Comparison of ENCODE assay signal across 9 cellular contexts in genomic region chr22:31954535-31955326, GRCh38. TPM values are rescaled to one million over a fixed set of nuclear protein-coding genes. Genes with fewer than 3 reads are reported as not detected.
DNase-seq lines count a peak whose midpoint lies in the region; ATAC-seq and TF ChIP-seq lines count a peak whose summit lies in the region.
"Had no signal": no experiment of that assay in that cellular context is flagged by ENCODE, and none has a peak within 500 bp of the region (broad histone marks: within the 10 kb centered on the region; RNA-seq: fewer than 3 reads in every experiment).

No MANE protein-coding gene starts in this region.

- H3K27me3 ChIP-seq in lower lobe of right lung (ENCODE audit: low read depth): no peaks in the 10 kb centered on the region
- no peaks in the 10 kb centered on the region for H3K27me3 ChIP-seq in tibial artery

- peaks cover 49% of the 10 kb centered on the region for H3K36me3 Mint-ChIP-seq in T-helper 1 cell treated with Interleukin-12 subunit alpha and Interleukin-12 subunit beta and Interleukin-4 antibody, amounts not matched to agents 30 μg/mL and 1 μg/mL, for 36 hours (ENCODE audit: low read depth)
- H3K36me3 Mint-ChIP-seq in dendritic cell treated with granulocyte-macrophage colony-stimulating factor and Interleukin-4, amounts not matched to agents 40 ng/mL and 50 ng/mL, for 4 days (ENCODE audit: low read depth): peaks cover 80% of the 10 kb centered on the region

- peak in 1 of 2 donors; percentile 25 for ATAC-seq in lower lobe of right lung
- ATAC-seq in HG03565 (IDR thresholded peaks at IDR 0.05; ENCODE audit: unreplicated experiment): no peak
- ATAC-seq in GM21515 (IDR thresholded peaks at IDR 0.05; ENCODE audit: unreplicated experiment): no peak

- H3K4me3 ChIP-seq in lower lobe of right lung (no peak overlapping the region), tibial artery (no peak overlapping the region)

- no peak overlapping the region for H3K4me3 Mint-ChIP-seq in T-helper 1 cell treated with Interleukin-12 subunit alpha and Interleukin-12 subunit beta and Interleukin-4 antibody, amounts not matched to agents 30 μg/mL and 1 μg/mL, for 36 hours
- no peak overlapping the region for H3K4me3 Mint-ChIP-seq in dendritic cell treated with granulocyte-macrophage colony-stimulating factor and Interleukin-4, amounts not matched to agents 40 ng/mL and 50 ng/mL, for 4 days

- no peaks in the 10 kb centered on the region for H3K9me3 Mint-ChIP-seq in T-helper 1 cell treated with Interleukin-12 subunit alpha and Interleukin-12 subunit beta and Interleukin-4 antibody, amounts not matched to agents 30 μg/mL and 1 μg/mL, for 36 hours
- no peaks in the 10 kb centered on the region for H3K9me3 Mint-ChIP-seq in dendritic cell treated with granulocyte-macrophage colony-stimulating factor and Interleukin-4, amounts not matched to agents 40 ng/mL and 50 ng/mL, for 4 days

- peaks cover 44% of the 10 kb centered on the region for H3K36me3 ChIP-seq in lower lobe of right lung
- H3K36me3 ChIP-seq in tibial artery: peaks cover 29 to 32% (median 31%) of the 10 kb centered on the region in 3 donors

- no peaks in the 10 kb centered on the region for H3K27me3 Mint-ChIP-seq in T-helper 1 cell treated with Interleukin-12 subunit alpha and Interleukin-12 subunit beta and Interleukin-4 antibody, amounts not matched to agents 30 μg/mL and 1 μg/mL, for 36 hours (ENCODE audit: low read depth)
- no peaks in the 10 kb centered on the region for H3K27me3 Mint-ChIP-seq in dendritic cell treated with granulocyte-macrophage colony-stimulating factor and Interleukin-4, amounts not matched to agents 40 ng/mL and 50 ng/mL, for 4 days

- H3K4me1 Mint-ChIP-seq in T-helper 1 cell treated with Interleukin-12 subunit alpha and Interleukin-12 subunit beta and Interleukin-4 antibody, amounts not matched to agents 30 μg/mL and 1 μg/mL, for 36 hours (ENCODE audit: low read depth): peaks cover 54% of the 10 kb centered on the region
- peaks cover 47% of the 10 kb centered on the region for H3K4me1 Mint-ChIP-seq in dendritic cell treated with granulocyte-macrophage colony-stimulating factor and Interleukin-4, amounts not matched to agents 40 ng/mL and 50 ng/mL, for 4 days (ENCODE audit: low read depth)

- intact Hi-C loops in dendritic cell treated with granulocyte-macrophage colony-stimulating factor and Interleukin-4, amounts not matched to agents 40 ng/mL and 50 ng/mL, for 4 days (cut with micrococcal nuclease): no loop called here
- intact Hi-C loops in lower lobe of right lung (cut with DNase I) (no loop called here), tibial artery (cut with DNase I; ENCODE audit: low total_unique reads) (no loop called here)

- DNase-seq in T-helper 1 cell (no peak), lower lobe of right lung (no peak), tibial artery (peak; percentile 78 to 91)
- no peak for DNase-seq in effector CD4-positive, alpha-beta T cell
- DNase-seq: NCI-H1105 treated with DMSO at 0.1 percent for 48 hours had no signal

- H3K9me3 ChIP-seq in lower lobe of right lung (no peaks in the 10 kb centered on the region), tibial artery (no peaks in the 10 kb centered on the region)

- H3K27ac Mint-ChIP-seq in T-helper 1 cell treated with Interleukin-12 subunit alpha and Interleukin-12 subunit beta and Interleukin-4 antibody, amounts not matched to agents 30 μg/mL and 1 μg/mL, for 36 hours: peak overlapping the region; percentile 11
- H3K27ac Mint-ChIP-seq in dendritic cell treated with granulocyte-macrophage colony-stimulating factor and Interleukin-4, amounts not matched to agents 40 ng/mL and 50 ng/mL, for 4 days: peak overlapping the region; percentile 31

- H3K27ac ChIP-seq in lower lobe of right lung: peak overlapping the region; percentile 44
- H3K27ac ChIP-seq in tibial artery: peak overlapping the region; percentile 81 to 99

- no peak for TF ChIP-seq CTCF in lower lobe of right lung (IDR thresholded peaks at IDR 0.05)
- TF ChIP-seq CTCF in tibial artery (IDR thresholded peaks at IDR 0.05): no peak

- peaks cover 71% of the 10 kb centered on the region for H3K4me1 ChIP-seq in lower lobe of right lung
- peaks cover 0 to 61% (median 49%) of the 10 kb centered on the region in 4 donors for H3K4me1 ChIP-seq in tibial artery

RNA-seq across cellular contexts. Expression of gene YWHAH, which starts 10.4 kb away (rescaled TPM):
- total RNA-seq in lower lobe of right lung: 171 TPM

Comparison
In these comparisons a context has a peak if more than half of its experiments do, and no peak if none do; other contexts are left out.
1. DNase-seq: peak in tibial artery (2 of 2); none in T-helper 1 cell (0 of 5), lower lobe of right lung (single experiment) and effector CD4-positive, alpha-beta T cell (single experiment).